In the genomic region with DNA sequence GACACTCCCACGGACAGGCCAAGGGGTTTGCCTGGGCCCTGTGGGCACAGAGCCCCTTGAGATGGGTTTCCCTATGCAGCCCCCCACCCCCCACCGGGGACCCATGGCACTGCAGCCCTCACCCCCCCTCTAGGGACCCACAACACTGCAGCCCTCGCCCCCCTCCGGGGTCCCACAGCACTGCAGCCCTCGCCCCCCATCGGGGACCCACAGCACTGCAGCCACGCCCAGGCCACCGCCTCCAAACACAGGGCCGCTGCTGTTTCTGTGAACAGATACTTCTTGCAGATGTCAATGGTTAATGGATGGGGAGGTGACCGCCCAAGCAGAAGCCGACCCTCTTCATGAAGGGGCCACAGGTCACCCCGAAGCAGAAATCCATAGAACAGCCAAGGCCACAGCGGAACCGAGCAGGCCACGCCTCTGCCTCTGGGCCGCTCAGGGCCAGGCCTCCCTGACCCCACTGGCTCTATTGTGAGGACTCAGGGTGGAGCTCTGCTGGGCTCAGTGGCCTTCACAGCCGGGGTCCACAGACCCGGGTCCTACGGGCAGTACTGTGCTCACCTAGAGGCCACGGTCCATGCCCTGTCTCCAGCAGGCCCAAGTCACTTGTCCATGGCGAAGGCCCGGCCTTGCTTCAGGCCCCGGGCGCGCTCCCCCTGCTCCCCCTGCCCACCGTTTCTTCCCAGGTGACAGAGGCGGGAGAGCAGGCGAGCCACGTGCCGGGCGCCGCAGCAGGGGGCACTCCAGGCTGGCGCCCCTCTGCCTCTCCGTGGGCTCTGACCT, we compare ENCODE assay signal across 9 cellular contexts. TPM values are rescaled to one million over a fixed set of nuclear protein-coding genes. Genes with fewer than 3 reads are reported as not detected.
DNase-seq lines count a peak whose midpoint lies in the region; ATAC-seq and TF ChIP-seq lines count a peak whose summit lies in the region.
"Had no signal": no experiment of that assay in that cellular context is flagged by ENCODE, and none has a peak within 500 bp of the region (broad histone marks: within the 10 kb centered on the region; RNA-seq: fewer than 3 reads in every experiment).

No MANE protein-coding gene starts in this region.

- H3K27me3 Mint-ChIP-seq in activated CD8-positive, alpha-beta memory T cell treated with anti-CD3 and anti-CD28 coated beads, Interleukin-2, amount 10 ng/mL, durations not matched to agents 7 days and 5 days = peaks cover 4% of the 10 kb centered on the region
- peaks cover 14% of the 10 kb centered on the region for H3K27me3 Mint-ChIP-seq in stimulated activated memory B cell treated with anti-CD40 and anti-IgM and Interleukin-4, amounts not matched to agents 10 μg/mL and 1 μg/mL and 100 μg/mL, for 72 hours
- peaks cover 6% of the 10 kb centered on the region for H3K27me3 Mint-ChIP-seq in stimulated activated naive CD8-positive, alpha-beta T cell treated with anti-CD3 and anti-CD28 coated beads, Interleukin-15, amount 100 ng/mL, for 72 hours
- peaks cover 3% of the 10 kb centered on the region for H3K27me3 Mint-ChIP-seq in activated T-cell treated with anti-CD3 and anti-CD28 coated beads, Interleukin-2, amount 50 U/mL, for 4 hours (ENCODE audit: low read depth)

- no peak overlapping the region for H3K4me3 Mint-ChIP-seq in activated CD8-positive, alpha-beta memory T cell treated with anti-CD3 and anti-CD28 coated beads, Interleukin-2, amount 10 ng/mL, durations not matched to agents 7 days and 5 days
- H3K4me3 Mint-ChIP-seq in stimulated activated memory B cell treated with anti-CD40 and anti-IgM and Interleukin-4, amounts not matched to agents 10 μg/mL and 1 μg/mL and 100 μg/mL, for 72 hours = no peak overlapping the region
- H3K4me3 Mint-ChIP-seq in stimulated activated naive CD8-positive, alpha-beta T cell treated with anti-CD3 and anti-CD28 coated beads, Interleukin-15, amount 100 ng/mL, for 72 hours = peak overlapping the region in 1 of 2 donors; percentile 39
- H3K4me3 Mint-ChIP-seq in activated T-cell treated with anti-CD3 and anti-CD28 coated beads, Interleukin-2, amount 50 U/mL, for 4 hours = no peak overlapping the region

- peaks cover 13% of the 10 kb centered on the region for H3K4me1 Mint-ChIP-seq in activated CD8-positive, alpha-beta memory T cell treated with anti-CD3 and anti-CD28 coated beads, Interleukin-2, amount 10 ng/mL, durations not matched to agents 7 days and 5 days
- peaks cover 21% of the 10 kb centered on the region for H3K4me1 Mint-ChIP-seq in stimulated activated memory B cell treated with anti-CD40 and anti-IgM and Interleukin-4, amounts not matched to agents 10 μg/mL and 1 μg/mL and 100 μg/mL, for 72 hours
- peaks cover 39% of the 10 kb centered on the region for H3K4me1 Mint-ChIP-seq in stimulated activated naive CD8-positive, alpha-beta T cell treated with anti-CD3 and anti-CD28 coated beads, Interleukin-15, amount 100 ng/mL, for 72 hours
- H3K4me1 Mint-ChIP-seq in activated T-cell treated with anti-CD3 and anti-CD28 coated beads, Interleukin-2, amount 50 U/mL, for 4 hours (ENCODE audit: low read depth) = peaks cover 24% of the 10 kb centered on the region

- CTCF ChIA-PET in HEK293T (lab: Yijun Ruan, JAX) = interaction anchor here (0.6 to 1.6 kb wide), 4 partner anchors 17 to 151 kb away, joined by 3 to 8 read pairs (median 4); no protein-coding TSS in a partner anchor
- CTCF ChIA-PET in activated CD8-positive, alpha-beta memory T cell treated with anti-CD3 and anti-CD28 coated beads, Interleukin-2, amount 10 ng/mL, durations not matched to agents 7 days and 5 days (lab: Charles Lee) = interaction anchor here (0.6 to 2.4 kb wide), 15 partner anchors 10 to 527 kb away, joined by 3 to 21 read pairs (median 4); no protein-coding TSS in a partner anchor

- H3K27ac Mint-ChIP-seq in activated CD8-positive, alpha-beta memory T cell treated with anti-CD3 and anti-CD28 coated beads, Interleukin-2, amount 10 ng/mL, durations not matched to agents 7 days and 5 days = no peak overlapping the region
- peak overlapping the region; percentile 64 for H3K27ac Mint-ChIP-seq in stimulated activated memory B cell treated with anti-CD40 and anti-IgM and Interleukin-4, amounts not matched to agents 10 μg/mL and 1 μg/mL and 100 μg/mL, for 72 hours
- no peak overlapping the region for H3K27ac Mint-ChIP-seq in stimulated activated naive CD8-positive, alpha-beta T cell treated with anti-CD3 and anti-CD28 coated beads, Interleukin-15, amount 100 ng/mL, for 72 hours

- no peaks in the 10 kb centered on the region for H3K36me3 Mint-ChIP-seq in activated CD8-positive, alpha-beta memory T cell treated with anti-CD3 and anti-CD28 coated beads, Interleukin-2, amount 10 ng/mL, durations not matched to agents 7 days and 5 days
- no peaks in the 10 kb centered on the region for H3K36me3 Mint-ChIP-seq in stimulated activated memory B cell treated with anti-CD40 and anti-IgM and Interleukin-4, amounts not matched to agents 10 μg/mL and 1 μg/mL and 100 μg/mL, for 72 hours
- peaks cover 4% of the 10 kb centered on the region for H3K36me3 Mint-ChIP-seq in activated T-cell treated with anti-CD3 and anti-CD28 coated beads, Interleukin-2, amount 50 U/mL, for 4 hours (ENCODE audit: insufficient read depth)

- no peak for ATAC-seq in activated CD8-positive, alpha-beta memory T cell treated with anti-CD3 and anti-CD28 coated beads, Interleukin-2, amount 10 ng/mL, durations not matched to agents 7 days and 5 days
- ATAC-seq in left lobe of liver = no peak
- no peak for ATAC-seq in stimulated activated memory B cell treated with anti-CD40 and anti-IgM and Interleukin-4, amounts not matched to agents 10 μg/mL and 1 μg/mL and 100 μg/mL, for 72 hours
- no peak for ATAC-seq in stimulated activated naive CD8-positive, alpha-beta T cell treated with anti-CD3 and anti-CD28 coated beads, Interleukin-15, amount 100 ng/mL, for 72 hours
- no peak for ATAC-seq in activated T-cell treated with anti-CD3 and anti-CD28 coated beads, Interleukin-2, amount 50 U/mL, for 4 hours
- no peak for ATAC-seq in HG03108 (IDR thresholded peaks at IDR 0.05; ENCODE audit: unreplicated experiment)

- no peaks in the 10 kb centered on the region for H3K9me3 Mint-ChIP-seq in activated CD8-positive, alpha-beta memory T cell treated with anti-CD3 and anti-CD28 coated beads, Interleukin-2, amount 10 ng/mL, durations not matched to agents 7 days and 5 days (ENCODE audit: low read depth)
- no peaks in the 10 kb centered on the region for H3K9me3 Mint-ChIP-seq in stimulated activated memory B cell treated with anti-CD40 and anti-IgM and Interleukin-4, amounts not matched to agents 10 μg/mL and 1 μg/mL and 100 μg/mL, for 72 hours
- H3K9me3 Mint-ChIP-seq in stimulated activated naive CD8-positive, alpha-beta T cell treated with anti-CD3 and anti-CD28 coated beads, Interleukin-15, amount 100 ng/mL, for 72 hours = no peaks in the 10 kb centered on the region
- H3K9me3 Mint-ChIP-seq in activated T-cell treated with anti-CD3 and anti-CD28 coated beads, Interleukin-2, amount 50 U/mL, for 4 hours = no peaks in the 10 kb centered on the region
- H3K9me3 Mint-ChIP-seq: mesothelial cell of epicardium had no signal

- POLR2A ChIA-PET in HEK293T (lab: Yijun Ruan, JAX) = interaction anchor here (1.1 to 1.2 kb wide), 3 partner anchors 17 to 153 kb away, joined by 3 to 5 read pairs (median 3); no protein-coding TSS in a partner anchor

- no peak for DNase-seq in HEK293T (ENCODE audit: extremely low spot score)
- peak; percentile 39 for DNase-seq in activated CD8-positive, alpha-beta memory T cell treated with anti-CD3 and anti-CD28 coated beads, Interleukin-2, amount 10 ng/mL, durations not matched to agents 7 days and 5 days
- peak; percentile 50 for DNase-seq in left lobe of liver (ENCODE audit: low spot score)
- no peak for DNase-seq in stimulated activated naive CD8-positive, alpha-beta T cell treated with anti-CD3 and anti-CD28 coated beads, Interleukin-15, amount 100 ng/mL, for 72 hours
- no peak for DNase-seq in activated T-cell treated with anti-CD3 and anti-CD28 coated beads, Interleukin-2, amount 50 U/mL, for 4 hours
- no peak for DNase-seq in globus pallidus (ENCODE audit: low spot score)

TF ChIP-seq in HEK293T, 16 proteins besides CTCF, POLR2A, EP300 and RAD21:
- TF ChIP-seq TARDBP (IDR thresholded peaks at IDR 0.05) (no peak), SUZ12 (IDR thresholded peaks at IDR 0.05) (no peak), ARNT (IDR thresholded peaks at IDR 0.05) (no peak), HDGF (IDR thresholded peaks at IDR 0.05; ENCODE audit: borderline replicate concordance) (no peak), ELF4 (IDR thresholded peaks at IDR 0.05) (no peak), FOXA1 (IDR thresholded peaks at IDR 0.05) (no peak), L3MBTL2 (conservative IDR thresholded peaks at IDR 0.05) (peak; percentile 33; the same call in 1 of the 2 replicates), FOXM1 (IDR thresholded peaks at IDR 0.05; ENCODE audit: borderline replicate concordance) (no peak)

RNA-seq across cellular contexts. Expression of a gene that starts 4.1 kb away (rescaled TPM):
- 10 to 100 TPM; 16.4 to 19.5 TPM for total RNA-seq in activated CD8-positive, alpha-beta memory T cell treated with anti-CD3 and anti-CD28 coated beads, Interleukin-2, amount 10 ng/mL, durations not matched to agents 7 days and 5 days
- 17.5 TPM for total RNA-seq in left lobe of liver
- 10 to 100 TPM; 14.4 to 17.1 (median 15.1) TPM for total RNA-seq in activated T-cell treated with anti-CD3 and anti-CD28 coated beads, Interleukin-2, amount 50 U/mL, for 4 hours

Comparison
In these comparisons a context has a peak if more than half of its experiments do, and no peak if none do; other contexts are left out.
1. DNase-seq: peak in activated CD8-positive, alpha-beta memory T cell treated with anti-CD3 and anti-CD28 coated beads, Interleukin-2, amount 10 ng/mL, durations not matched to agents 7 days and 5 days (single experiment) and left lobe of liver (single experiment); none in HEK293T (single experiment), stimulated activated naive CD8-positive, alpha-beta T cell treated with anti-CD3 and anti-CD28 coated beads, Interleukin-15, amount 100 ng/mL, for 72 hours (0 of 2), activated T-cell treated with anti-CD3 and anti-CD28 coated beads, Interleukin-2, amount 50 U/mL, for 4 hours (single experiment) and globus pallidus (single experiment).